ENCODE assay signal across 8 cellular contexts in genomic region chrX:72238721-72239475, GRCh38. TPM values are rescaled to one million over a fixed set of nuclear protein-coding genes. Genes with fewer than 3 reads are reported as not detected.
DNase-seq lines count a peak whose midpoint lies in the region; ATAC-seq and TF ChIP-seq lines count a peak whose summit lies in the region.

ERCC6L (minus strand) TSS chrX:72239027; CDS start chrX:72238911, 116 bp downstream.

- H3K27ac Mint-ChIP-seq in activated naive CD8-positive, alpha-beta T cell treated with anti-CD3 and anti-CD28 coated beads, Interleukin-2, amount 50 U/mL, for 24 hours = no peak within 1 kb of the TSS

- TF ChIP-seq CTCF in GM10266 (IDR thresholded peaks at IDR 0.05; ENCODE audit: control insufficient read depth, insufficient read depth, low read depth, missing control alignments) (no peak), upper lobe of left lung (IDR thresholded peaks at IDR 0.05) (no peak)

- DNase-seq in GM10266 (ENCODE audit: extremely low spot score) (peak; percentile 87), NCI-H1092 (lab: John Stamatoyannopoulos, UW) (peak; percentile 80), SW480 (ENCODE audit: low spot score) (peak; percentile 82), cardiac septum (ENCODE audit: low spot score) (peak; percentile 90), posterior cingulate gyrus (peak; percentile 77 to 98 (median 85)), upper lobe of left lung (peak; percentile 84 to 97)
- peak; percentile 85 for DNase-seq in activated naive CD8-positive, alpha-beta T cell treated with anti-CD3 and anti-CD28 coated beads, Interleukin-2, amount 50 U/mL, for 24 hours

- no peaks in the 10 kb centered on the region for H3K36me3 ChIP-seq in upper lobe of left lung

- H3K4me1 ChIP-seq in upper lobe of left lung = peaks cover 0 to 7% (median 0%) of the 10 kb centered on the region in 4 donors

- H3K4me3 Mint-ChIP-seq in activated naive CD8-positive, alpha-beta T cell treated with anti-CD3 and anti-CD28 coated beads, Interleukin-2, amount 50 U/mL, for 24 hours = peak within 1 kb of the TSS; percentile 83

- no peak for TF ChIP-seq EP300 in upper lobe of left lung (IDR thresholded peaks at IDR 0.05)

- peak in 1 of 4 donors; percentile 51 for TF ChIP-seq POLR2A in upper lobe of left lung (IDR thresholded peaks at IDR 0.05)

- peak within 1 kb of the TSS in 3 of 4 donors; percentile 27 to 40 (median 39) for H3K4me3 ChIP-seq in upper lobe of left lung

- no peaks in the 10 kb centered on the region for H3K27me3 ChIP-seq in upper lobe of left lung

- intact Hi-C loops in cardiac septum (cut with DNase I) = loop anchor here (5.0 kb wide), 1 partner anchor 38 kb away; the partner anchor contains the start of gene RPS4X
- intact Hi-C loops in posterior cingulate gyrus (cut with DNase I) = no loop called here

- H3K9me3 ChIP-seq in upper lobe of left lung = no peaks in the 10 kb centered on the region

- no peaks in the 10 kb centered on the region for H3K9me3 Mint-ChIP-seq in activated naive CD8-positive, alpha-beta T cell treated with anti-CD3 and anti-CD28 coated beads, Interleukin-2, amount 50 U/mL, for 24 hours

- 20 to 34% methylated on average over 2 to 58 of the region's 59 CpGs for WGBS in upper lobe of left lung, 2 donors

- H3K27me3 Mint-ChIP-seq in activated naive CD8-positive, alpha-beta T cell treated with anti-CD3 and anti-CD28 coated beads, Interleukin-2, amount 50 U/mL, for 24 hours = no peaks in the 10 kb centered on the region

- H3K36me3 Mint-ChIP-seq in activated naive CD8-positive, alpha-beta T cell treated with anti-CD3 and anti-CD28 coated beads, Interleukin-2, amount 50 U/mL, for 24 hours (ENCODE audit: low read depth) = peaks cover 3% of the 10 kb centered on the region

- peak within 1 kb of the TSS in 1 of 4 donors; percentile 54 for H3K27ac ChIP-seq in upper lobe of left lung

- ATAC-seq in HG02588 (IDR thresholded peaks at IDR 0.05; ENCODE audit: unreplicated experiment) (peak; percentile 99), upper lobe of left lung (ENCODE audit: low FRiP score in 2 of 2) (peak; percentile 95 to 100)
- peak; percentile 95 for ATAC-seq in activated naive CD8-positive, alpha-beta T cell treated with anti-CD3 and anti-CD28 coated beads, Interleukin-2, amount 50 U/mL, for 24 hours

- H3K4me1 Mint-ChIP-seq in activated naive CD8-positive, alpha-beta T cell treated with anti-CD3 and anti-CD28 coated beads, Interleukin-2, amount 50 U/mL, for 24 hours = peaks cover 13% of the 10 kb centered on the region

RNA-seq across cellular contexts. Expression of gene ERCC6L, which starts in this region (rescaled TPM):
- total RNA-seq in cardiac septum = 0.08 TPM
- under 1 TPM in 4 of 6 donors, not detected in 2; 0.14 to 0.44 (median 0.25) TPM for total RNA-seq in upper lobe of left lung

Comparison
In these comparisons a context has a peak if more than half of its experiments do, and no peak if none do; other contexts are left out.
1. Peak in DNase-seq in cardiac septum; RNA of the gene not detected or under 1 TPM.
2. Peak in DNase-seq, ATAC-seq and H3K4me3 ChIP-seq in upper lobe of left lung; RNA of the gene not detected or under 1 TPM.